In the genomic region with DNA sequence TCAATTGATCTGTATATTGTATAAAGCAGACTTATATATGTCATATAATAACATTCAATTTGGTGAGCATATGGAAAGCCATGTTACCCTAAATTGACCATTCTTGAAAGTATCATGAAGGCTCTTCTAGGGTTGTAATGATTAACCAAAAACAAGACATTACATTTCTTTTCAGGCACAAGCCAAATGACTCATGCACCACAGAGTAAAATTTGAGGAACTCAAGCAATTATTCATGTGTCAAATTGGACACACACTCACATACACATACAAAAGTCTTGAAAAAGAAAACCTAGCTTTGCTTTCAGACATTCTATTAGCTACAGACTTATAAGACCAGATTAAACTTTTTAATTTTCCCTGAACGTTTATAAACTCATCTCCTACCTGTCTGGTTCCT, we compare ENCODE assay signal across 15 cellular contexts.
DNase-seq lines count a peak whose midpoint lies in the region; ATAC-seq, FAIRE-seq and TF ChIP-seq lines count a peak whose summit lies in the region.
"Had no signal": no experiment of that assay in that cellular context is flagged by ENCODE, and none has a peak within 500 bp of the region (broad histone marks: within the 10 kb centered on the region; RNA-seq: fewer than 3 reads in every experiment).

No MANE protein-coding gene starts in this region.

- no peak for FAIRE-seq in urothelium cell line (lab: Jason Lieb, UNC)

- H3K4me1 ChIP-seq in MM.1S (ENCODE audit: low read length) = no peaks in the 10 kb centered on the region
- H3K4me1 ChIP-seq: BLaER1, vagina had no signal

- no peak for TF ChIP-seq CTCF in MM.1S (IDR thresholded peaks at IDR 0.05; ENCODE audit: low read length)

- H3K27ac ChIP-seq in MM.1S (ENCODE audit: low read length) = no peak overlapping the region
- H3K27ac ChIP-seq: BLaER1, vagina had no signal

- peak; percentile 52 for DNase-seq in RPMI7951 (ENCODE audit: low read depth)
- DNase-seq in iris pigment epithelial cell (ENCODE audit: low read depth) = peak; percentile 54
- DNase-seq in HK-2 (ENCODE audit: unreplicated experiment) = no peak
- no peak for DNase-seq in MM.1S
- DNase-seq in SHP77 treated with DMSO at 0.1 percent for 48 hours (lab: John Stamatoyannopoulos, UW) = no peak
- no peak for DNase-seq in urothelium cell line (ENCODE audit: low spot score)
- DNase-seq: activated CD4-positive, alpha-beta T cell treated with anti-CD3 and anti-CD28 coated beads for 48 hours; foreskin melanocyte; NCI-H146; NCI-H774; T-cell had no signal

- no peaks in the 10 kb centered on the region for H3F3A ChIP-seq in MM.1S (ENCODE audit: insufficient read depth, low read length)

- no peaks in the 10 kb centered on the region for H3K36me3 ChIP-seq in MM.1S (replicated peaks; ENCODE audit: insufficient read depth, low read length)
- H3K36me3 ChIP-seq: BLaER1, vagina had no signal

- ATAC-seq in GM18861 (IDR thresholded peaks at IDR 0.05; ENCODE audit: unreplicated experiment) (peak; percentile 92), HG03159 (IDR thresholded peaks at IDR 0.05; ENCODE audit: unreplicated experiment) (peak; percentile 81)
- ATAC-seq: T-cell had no signal

- no peak overlapping the region for H2AFZ ChIP-seq in MM.1S (ENCODE audit: low read length)

- no peak overlapping the region for H3K4me3 ChIP-seq in MM.1S (ENCODE audit: low read length)
- H3K4me3 ChIP-seq: BLaER1, vagina had no signal

- H3K79me2 ChIP-seq in MM.1S (ENCODE audit: low read length) = no peaks in the 10 kb centered on the region

- H3K27me3 ChIP-seq in MM.1S (replicated peaks; ENCODE audit: insufficient read depth, low read length) = no peaks in the 10 kb centered on the region
- H3K27me3 ChIP-seq: BLaER1, vagina had no signal

- no peak overlapping the region for H3K4me2 ChIP-seq in MM.1S (ENCODE audit: low read depth, low read length)
- H3K4me2 ChIP-seq: BLaER1 had no signal

- H3K9ac ChIP-seq in MM.1S (ENCODE audit: low read length) = no peak overlapping the region
- H3K9ac ChIP-seq: BLaER1 had no signal

- no peaks in the 10 kb centered on the region for H4K20me1 ChIP-seq in MM.1S (ENCODE audit: insufficient read depth, low read length)
- H4K20me1 ChIP-seq: BLaER1 had no signal

- no peaks in the 10 kb centered on the region for H3K9me2 ChIP-seq in MM.1S (replicated peaks; ENCODE audit: insufficient read depth, low read length)

- no peaks in the 10 kb centered on the region for H3K9me3 ChIP-seq in MM.1S (replicated peaks; ENCODE audit: insufficient read depth, low read length)
- H3K9me3 ChIP-seq: vagina had no signal

Comparison
In these comparisons a context has a peak if more than half of its experiments do, and no peak if none do; other contexts are left out.
1. DNase-seq: peak in RPMI7951 (single experiment) and iris pigment epithelial cell (single experiment); none in HK-2 (single experiment), MM.1S (single experiment), SHP77 treated with DMSO at 0.1 percent for 48 hours (single experiment) and urothelium cell line (single experiment).